8 cellular contexts compared by ENCODE assay signal in the genomic region with DNA sequence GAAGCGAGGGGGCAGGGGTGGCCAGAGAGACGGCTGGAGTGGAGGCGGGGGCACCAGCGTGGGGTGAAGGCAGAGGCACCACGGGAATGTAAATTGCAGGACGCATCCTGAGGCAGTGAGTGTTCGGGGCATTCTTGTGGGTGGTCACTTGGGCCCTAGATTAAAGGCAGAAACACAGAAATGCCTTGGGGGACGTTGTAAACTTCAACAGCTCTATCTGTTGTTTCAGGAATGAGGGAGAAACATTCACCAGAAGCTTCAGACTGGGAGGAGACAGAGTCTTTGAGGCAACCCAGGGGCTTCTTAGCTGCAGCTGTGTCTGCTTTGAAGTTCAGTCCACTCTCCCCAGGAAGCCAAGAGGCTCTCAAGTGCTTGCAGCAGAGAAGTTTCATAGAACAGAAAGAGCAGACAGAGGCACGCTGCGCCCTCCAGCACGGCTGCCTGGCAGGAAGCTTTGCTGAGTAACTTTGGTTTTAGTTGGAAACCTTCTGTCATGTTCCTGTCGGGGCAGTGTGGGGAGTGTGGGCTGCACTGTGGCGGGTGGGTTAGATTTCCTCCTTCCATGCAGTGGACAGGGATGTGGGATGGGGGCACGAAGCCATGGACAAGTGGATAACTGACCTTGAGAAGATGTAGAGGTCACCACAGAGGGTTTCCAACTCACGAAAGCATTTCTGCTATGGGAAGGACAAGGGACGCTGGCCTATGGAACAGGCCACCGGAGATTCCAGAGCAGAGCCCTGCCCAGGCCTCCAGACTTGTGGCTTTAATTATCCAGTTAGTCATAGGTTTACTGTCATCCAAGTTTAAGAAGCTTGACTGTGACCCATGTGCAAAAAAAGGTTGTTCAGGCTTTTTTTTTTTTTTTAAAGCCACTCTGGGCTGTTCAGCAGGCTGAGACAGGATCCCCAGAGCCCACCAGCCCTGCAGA.
DNase-seq lines count a peak whose midpoint lies in the region; TF ChIP-seq lines count a peak whose summit lies in the region.

No MANE protein-coding gene starts in this region.

- TF ChIP-seq CTCF in esophagus squamous epithelium (IDR thresholded peaks at IDR 0.05) (no peak), osteoblast (IDR thresholded peaks at IDR 0.05; ENCODE audit: extremely low read depth, low read depth, low read length) (no peak), testis (IDR thresholded peaks at IDR 0.05) (no peak)

- H3K36me3 ChIP-seq in NT2/D1 (ENCODE audit: insufficient read depth, insufficient read length, low read length) (no peaks in the 10 kb centered on the region), esophagus squamous epithelium (no peaks in the 10 kb centered on the region), osteoblast (ENCODE audit: insufficient read depth, low read length) (no peaks in the 10 kb centered on the region), testis (ENCODE audit: low read depth, missing control alignments) (no peaks in the 10 kb centered on the region)

- H3K27ac ChIP-seq in esophagus squamous epithelium = peak overlapping the region; percentile 92 to 98 (median 96)
- H3K27ac ChIP-seq in osteoblast (ENCODE audit: low read depth, low read length) = peak overlapping the region; percentile 99
- peak overlapping the region; percentile 81 to 90 for H3K27ac ChIP-seq in testis

- H3K4me2 ChIP-seq in osteoblast (ENCODE audit: insufficient read depth, low read length) = peak overlapping the region; percentile 86

- 10 to 31% methylated on average over 14 to 15 of the region's 17 CpGs for whole genome bisulfite sequencing in esophagus squamous epithelium, 2 donors
- 27 to 28% methylated on average over 17 of the region's 17 CpGs for WGBS in testis, 2 donors

- H3K4me1 ChIP-seq in NT2/D1 (ENCODE audit: insufficient read depth, insufficient read length) = peaks cover 9% of the 10 kb centered on the region
- peaks cover 50 to 76% (median 51%) of the 10 kb centered on the region in 3 donors for H3K4me1 ChIP-seq in esophagus squamous epithelium
- H3K4me1 ChIP-seq in osteoblast (ENCODE audit: insufficient read depth, low read length) = peaks cover 54% of the 10 kb centered on the region
- H3K4me1 ChIP-seq in testis = peaks cover 43% of the 10 kb centered on the region

- peak overlapping the region; percentile 78 for H2AFZ ChIP-seq in osteoblast (ENCODE audit: low read length)

- no peaks in the 10 kb centered on the region for H3K79me2 ChIP-seq in osteoblast (ENCODE audit: insufficient read depth, low read length)

- no peaks in the 10 kb centered on the region for H3K9me3 ChIP-seq in NT2/D1 (ENCODE audit: insufficient read depth, low read length)
- no peaks in the 10 kb centered on the region for H3K9me3 ChIP-seq in esophagus squamous epithelium
- H3K9me3 ChIP-seq in osteoblast (ENCODE audit: low read depth, low read length) = no peaks in the 10 kb centered on the region
- no peaks in the 10 kb centered on the region for H3K9me3 ChIP-seq in testis

- DNase-seq in DMS 273 (lab: John Stamatoyannopoulos, UW; ENCODE audit: unreplicated experiment) (peak; percentile 44), DMS 273 treated with DMSO at 0.1 percent for 48 hours (lab: John Stamatoyannopoulos, UW) (no peak), NT2/D1 (ENCODE audit: low read depth, low spot score) (peak; percentile 64), esophagus squamous epithelium (lab: John Stamatoyannopoulos, UW) (no peak), osteoblast (ENCODE audit: insufficient read length, low spot score, missing footprints) (peak; percentile 89), testis (peak; percentile 68), NCI-H1048 (lab: John Stamatoyannopoulos, UW) (no peak)
- peak; percentile 77 for DNase-seq in activated T-cell treated with anti-CD3 and anti-CD28 coated beads, Interleukin-2, amount 50 U/mL, for 1 hour

- no peaks in the 10 kb centered on the region for H4K20me1 ChIP-seq in osteoblast (ENCODE audit: insufficient read depth, low read length)

- H3K27me3 ChIP-seq in NT2/D1 (ENCODE audit: insufficient read depth, insufficient read length) = peaks cover 29% of the 10 kb centered on the region
- no peaks in the 10 kb centered on the region for H3K27me3 ChIP-seq in esophagus squamous epithelium
- no peaks in the 10 kb centered on the region for H3K27me3 ChIP-seq in osteoblast (ENCODE audit: insufficient read depth, low read length)
- no peaks in the 10 kb centered on the region for H3K27me3 ChIP-seq in testis

- H3K9ac ChIP-seq in NT2/D1 (ENCODE audit: insufficient read length, low read depth) = peak overlapping the region; percentile 72

- H3K4me3 ChIP-seq in NT2/D1 (ENCODE audit: insufficient read length, low read depth) = peak overlapping the region; percentile 10
- peak overlapping the region in 2 of 4 donors; percentile 20 to 40 for H3K4me3 ChIP-seq in esophagus squamous epithelium
- H3K4me3 ChIP-seq in osteoblast (ENCODE audit: insufficient read depth, low read length) = peak overlapping the region; percentile 56
- no peak overlapping the region for H3K4me3 ChIP-seq in testis

- TF ChIP-seq POLR2A in esophagus squamous epithelium (IDR thresholded peaks at IDR 0.05) (peak in 2 of 4 donors; percentile 16 to 65), testis (IDR thresholded peaks at IDR 0.05) (no peak)

- intact Hi-C loops in esophagus squamous epithelium (cut with DNase I) = loop anchor here (5.0 kb wide), 1 partner anchor 108 kb away; a partner anchor contains a TSS
- intact Hi-C loops in testis (cut with DNase I; ENCODE audit: low total_unique reads) = no loop called here

Comparison
In these comparisons a context has a peak if more than half of its experiments do, and no peak if none do; other contexts are left out.
1. DNase-seq: peak in DMS 273 (single experiment), NT2/D1 (single experiment), activated T-cell treated with anti-CD3 and anti-CD28 coated beads, Interleukin-2, amount 50 U/mL, for 1 hour (single experiment), osteoblast (single experiment) and testis (single experiment); none in DMS 273 treated with DMSO at 0.1 percent for 48 hours (single experiment), esophagus squamous epithelium (single experiment) and NCI-H1048 (single experiment).
2. H3K4me3 ChIP-seq: peak in NT2/D1 (single experiment) and osteoblast (single experiment); none in testis (0 of 2).
3. Peak in every context shown above with its lines, with median percentiles within 50 percentile points of each other: H3K27ac ChIP-seq.